2 cellular contexts compared by ENCODE assay signal in the genomic region with DNA sequence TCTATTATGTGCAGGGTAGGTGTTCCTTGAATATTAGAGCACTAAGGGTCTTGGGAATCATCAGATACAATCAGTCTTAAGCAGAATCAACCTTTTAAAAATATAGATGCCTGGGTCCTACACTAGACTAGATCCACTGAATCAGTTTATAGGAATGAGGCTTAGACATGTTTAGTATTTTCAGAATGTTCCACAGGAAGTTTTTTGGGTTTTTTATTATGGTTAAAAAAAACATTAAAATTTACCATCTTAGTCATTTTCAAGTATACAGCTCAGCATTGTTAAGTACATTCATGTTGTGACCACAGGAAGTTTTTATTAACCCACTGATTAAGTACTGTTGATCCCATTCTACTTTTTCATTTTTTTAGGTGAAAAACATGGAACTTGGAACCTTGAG.
TF ChIP-seq lines count a peak whose summit lies in the region.

No MANE protein-coding gene starts in this region.

TF ChIP-seq in SK-N-SH, 30 proteins besides CTCF, POLR2A, EP300 and RAD21:
- TF ChIP-seq, protein P1, sequence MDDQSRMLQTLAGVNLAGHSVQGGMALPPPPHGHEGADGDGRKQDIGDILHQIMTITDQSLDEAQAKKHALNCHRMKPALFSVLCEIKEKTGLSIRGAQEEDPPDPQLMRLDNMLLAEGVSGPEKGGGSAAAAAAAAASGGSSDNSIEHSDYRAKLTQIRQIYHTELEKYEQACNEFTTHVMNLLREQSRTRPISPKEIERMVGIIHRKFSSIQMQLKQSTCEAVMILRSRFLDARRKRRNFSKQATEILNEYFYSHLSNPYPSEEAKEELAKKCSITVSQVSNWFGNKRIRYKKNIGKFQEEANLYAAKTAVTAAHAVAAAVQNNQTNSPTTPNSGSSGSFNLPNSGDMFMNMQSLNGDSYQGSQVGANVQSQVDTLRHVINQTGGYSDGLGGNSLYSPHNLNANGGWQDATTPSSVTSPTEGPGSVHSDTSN (IDR thresholded peaks at IDR 0.05), result no peak
- peak; percentile 3; the same call in 1 of the 2 replicates for TF ChIP-seq JUND (IDR thresholded peaks at IDR 0.05)

TF ChIP-seq in SK-N-SH treated with all-trans-retinoic acid at 6 μM for 48 hours, 23 proteins besides CTCF, POLR2A, EP300 and RAD21:
- no peak for TF ChIP-seq ZFP30 (CRISPR knock-in tag; IDR thresholded peaks at IDR 0.05)
- no peak for TF ChIP-seq SNAI2 (CRISPR knock-in tag; IDR thresholded peaks at IDR 0.05)
- TF ChIP-seq PPARA (CRISPR knock-in tag; IDR thresholded peaks at IDR 0.05; ENCODE audit: borderline replicate concordance), result no peak
- TF ChIP-seq ZC3H10 (CRISPR knock-in tag; IDR thresholded peaks at IDR 0.05), result no peak
- TF ChIP-seq, protein P2, sequence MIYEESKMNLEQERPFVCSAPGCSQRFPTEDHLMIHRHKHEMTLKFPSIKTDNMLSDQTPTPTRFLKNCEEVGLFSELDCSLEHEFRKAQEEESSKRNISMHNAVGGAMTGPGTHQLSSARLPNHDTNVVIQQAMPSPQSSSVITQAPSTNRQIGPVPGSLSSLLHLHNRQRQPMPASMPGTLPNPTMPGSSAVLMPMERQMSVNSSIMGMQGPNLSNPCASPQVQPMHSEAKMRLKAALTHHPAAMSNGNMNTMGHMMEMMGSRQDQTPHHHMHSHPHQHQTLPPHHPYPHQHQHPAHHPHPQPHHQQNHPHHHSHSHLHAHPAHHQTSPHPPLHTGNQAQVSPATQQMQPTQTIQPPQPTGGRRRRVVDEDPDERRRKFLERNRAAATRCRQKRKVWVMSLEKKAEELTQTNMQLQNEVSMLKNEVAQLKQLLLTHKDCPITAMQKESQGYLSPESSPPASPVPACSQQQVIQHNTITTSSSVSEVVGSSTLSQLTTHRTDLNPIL (CRISPR knock-in tag; IDR thresholded peaks at IDR 0.05; ENCODE audit: low read depth), result no peak
- TF ChIP-seq, protein P3, sequence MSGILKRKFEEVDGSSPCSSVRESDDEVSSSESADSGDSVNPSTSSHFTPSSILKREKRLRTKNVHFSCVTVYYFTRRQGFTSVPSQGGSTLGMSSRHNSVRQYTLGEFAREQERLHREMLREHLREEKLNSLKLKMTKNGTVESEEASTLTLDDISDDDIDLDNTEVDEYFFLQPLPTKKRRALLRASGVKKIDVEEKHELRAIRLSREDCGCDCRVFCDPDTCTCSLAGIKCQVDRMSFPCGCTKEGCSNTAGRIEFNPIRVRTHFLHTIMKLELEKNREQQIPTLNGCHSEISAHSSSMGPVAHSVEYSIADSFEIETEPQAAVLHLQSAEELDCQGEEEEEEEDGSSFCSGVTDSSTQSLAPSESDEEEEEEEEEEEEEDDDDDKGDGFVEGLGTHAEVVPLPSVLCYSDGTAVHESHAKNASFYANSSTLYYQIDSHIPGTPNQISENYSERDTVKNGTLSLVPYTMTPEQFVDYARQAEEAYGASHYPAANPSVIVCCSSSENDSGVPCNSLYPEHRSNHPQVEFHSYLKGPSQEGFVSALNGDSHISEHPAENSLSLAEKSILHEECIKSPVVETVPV (CRISPR knock-in tag; IDR thresholded peaks at IDR 0.05), result no peak
- TF ChIP-seq OSR1 (CRISPR knock-in tag; IDR thresholded peaks at IDR 0.05), result no peak
- TF ChIP-seq ARNTL (CRISPR knock-in tag; IDR thresholded peaks at IDR 0.05; ENCODE audit: borderline replicate concordance, low read depth), result no peak
- TF ChIP-seq, protein P4, sequence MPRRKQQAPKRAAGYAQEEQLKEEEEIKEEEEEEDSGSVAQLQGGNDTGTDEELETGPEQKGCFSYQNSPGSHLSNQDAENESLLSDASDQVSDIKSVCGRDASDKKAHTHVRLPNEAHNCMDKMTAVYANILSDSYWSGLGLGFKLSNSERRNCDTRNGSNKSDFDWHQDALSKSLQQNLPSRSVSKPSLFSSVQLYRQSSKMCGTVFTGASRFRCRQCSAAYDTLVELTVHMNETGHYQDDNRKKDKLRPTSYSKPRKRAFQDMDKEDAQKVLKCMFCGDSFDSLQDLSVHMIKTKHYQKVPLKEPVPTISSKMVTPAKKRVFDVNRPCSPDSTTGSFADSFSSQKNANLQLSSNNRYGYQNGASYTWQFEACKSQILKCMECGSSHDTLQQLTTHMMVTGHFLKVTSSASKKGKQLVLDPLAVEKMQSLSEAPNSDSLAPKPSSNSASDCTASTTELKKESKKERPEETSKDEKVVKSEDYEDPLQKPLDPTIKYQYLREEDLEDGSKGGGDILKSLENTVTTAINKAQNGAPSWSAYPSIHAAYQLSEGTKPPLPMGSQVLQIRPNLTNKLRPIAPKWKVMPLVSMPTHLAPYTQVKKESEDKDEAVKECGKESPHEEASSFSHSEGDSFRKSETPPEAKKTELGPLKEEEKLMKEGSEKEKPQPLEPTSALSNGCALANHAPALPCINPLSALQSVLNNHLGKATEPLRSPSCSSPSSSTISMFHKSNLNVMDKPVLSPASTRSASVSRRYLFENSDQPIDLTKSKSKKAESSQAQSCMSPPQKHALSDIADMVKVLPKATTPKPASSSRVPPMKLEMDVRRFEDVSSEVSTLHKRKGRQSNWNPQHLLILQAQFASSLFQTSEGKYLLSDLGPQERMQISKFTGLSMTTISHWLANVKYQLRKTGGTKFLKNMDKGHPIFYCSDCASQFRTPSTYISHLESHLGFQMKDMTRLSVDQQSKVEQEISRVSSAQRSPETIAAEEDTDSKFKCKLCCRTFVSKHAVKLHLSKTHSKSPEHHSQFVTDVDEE (CRISPR knock-in tag; IDR thresholded peaks at IDR 0.05), result no peak
- TF ChIP-seq ZNF70 (CRISPR knock-in tag; IDR thresholded peaks at IDR 0.05), result no peak
- TF ChIP-seq BACH2 (CRISPR knock-in tag; IDR thresholded peaks at IDR 0.05; ENCODE audit: borderline replicate concordance), result no peak
- TF ChIP-seq ZNF8 (CRISPR knock-in tag; IDR thresholded peaks at IDR 0.05), result no peak
- TF ChIP-seq ISL1 (CRISPR knock-in tag; IDR thresholded peaks at IDR 0.05), result no peak
- TF ChIP-seq TCF4 (CRISPR knock-in tag; IDR thresholded peaks at IDR 0.05; ENCODE audit: borderline replicate concordance), result no peak
- TF ChIP-seq GLIS3 (CRISPR knock-in tag; IDR thresholded peaks at IDR 0.05), result no peak
- TF ChIP-seq, protein P5, sequence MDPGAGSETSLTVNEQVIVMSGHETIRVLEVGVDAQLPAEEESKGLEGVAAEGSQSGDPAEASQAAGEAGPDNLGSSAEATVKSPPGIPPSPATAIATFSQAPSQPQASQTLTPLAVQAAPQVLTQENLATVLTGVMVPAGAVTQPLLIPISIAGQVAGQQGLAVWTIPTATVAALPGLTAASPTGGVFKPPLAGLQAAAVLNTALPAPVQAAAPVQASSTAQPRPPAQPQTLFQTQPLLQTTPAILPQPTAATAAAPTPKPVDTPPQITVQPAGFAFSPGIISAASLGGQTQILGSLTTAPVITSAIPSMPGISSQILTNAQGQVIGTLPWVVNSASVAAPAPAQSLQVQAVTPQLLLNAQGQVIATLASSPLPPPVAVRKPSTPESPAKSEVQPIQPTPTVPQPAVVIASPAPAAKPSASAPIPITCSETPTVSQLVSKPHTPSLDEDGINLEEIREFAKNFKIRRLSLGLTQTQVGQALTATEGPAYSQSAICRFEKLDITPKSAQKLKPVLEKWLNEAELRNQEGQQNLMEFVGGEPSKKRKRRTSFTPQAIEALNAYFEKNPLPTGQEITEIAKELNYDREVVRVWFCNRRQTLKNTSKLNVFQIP (CRISPR knock-in tag; IDR thresholded peaks at IDR 0.05; ENCODE audit: borderline replicate concordance, low read depth), result no peak
- no peak for TF ChIP-seq RARB (CRISPR knock-in tag; IDR thresholded peaks at IDR 0.05)
